Comparison of ENCODE assay signal across 8 cellular contexts in genomic region chr2:128232965-128233789, GRCh38.
DNase-seq lines count a peak whose midpoint lies in the region; ATAC-seq and TF ChIP-seq lines count a peak whose summit lies in the region.

No MANE protein-coding gene starts in this region.

- DNase-seq in DMS79 treated with DMSO at 0.1 percent for 48 hours (lab: John Stamatoyannopoulos, UW), result peak; percentile 78
- DNase-seq in RPMI8226, result peak; percentile 89
- peak; percentile 93 for DNase-seq in activated effector memory CD4-positive, alpha-beta T cell treated with anti-CD3 and anti-CD28 coated beads, Interleukin-2, amount 50 U/mL, for 16 hours
- DNase-seq in fibroblast of villous mesenchyme (ENCODE audit: low read depth), result peak; percentile 75
- peak; percentile 83 for DNase-seq in stimulated activated naive CD4-positive, alpha-beta T cell treated with Interleukin-2 at 50 U/mL for 16 hours (lab: John Stamatoyannopoulos, UW)

- H3K36me3 Mint-ChIP-seq in nephron (ENCODE audit: low read depth), result no peaks in the 10 kb centered on the region

- ATAC-seq in GM21717 (IDR thresholded peaks at IDR 0.05; ENCODE audit: unreplicated experiment), result peak; percentile 98

- no peak for TF ChIP-seq EP300 in Ishikawa (IDR thresholded peaks at IDR 0.05; ENCODE audit: borderline replicate concordance)

- peak overlapping the region; percentile 83 to 92 (median 88) for H3K4me3 Mint-ChIP-seq in nephron

- TF ChIP-seq RAD21 in Ishikawa (IDR thresholded peaks at IDR 0.05; ENCODE audit: low read depth), result peak; percentile 70

- peaks cover 28% of the 10 kb centered on the region for H3K27me3 Mint-ChIP-seq in nephron (ENCODE audit: low read depth)

- no peaks in the 10 kb centered on the region for H3K9me3 Mint-ChIP-seq in nephron

- peak; percentile 86 for TF ChIP-seq CTCF in fibroblast of villous mesenchyme (IDR thresholded peaks at IDR 0.05; ENCODE audit: insufficient read depth, low read depth, low read length)
- TF ChIP-seq CTCF in nephron (IDR thresholded peaks at IDR 0.05; ENCODE audit: unreplicated experiment in 3 of 3), result peak; percentile 88 to 92 (median 90)

- peak overlapping the region; percentile 78 for H3K4me3 ChIP-seq in fibroblast of villous mesenchyme (ENCODE audit: low read depth, low read length)

- no peak overlapping the region for H3K27ac Mint-ChIP-seq in nephron

- H3K4me1 Mint-ChIP-seq in nephron, result no peaks in the 10 kb centered on the region

TF ChIP-seq in Ishikawa, 13 proteins besides CTCF, POLR2A, EP300 and RAD21:
- TF ChIP-seq REST (IDR thresholded peaks at IDR 0.05; ENCODE audit: low read depth), result no peak
- no peak for TF ChIP-seq TAF1 (IDR thresholded peaks at IDR 0.05; ENCODE audit: low read depth)
- peak; percentile 62; the same call in 1 of the 2 replicates for TF ChIP-seq MAX (IDR thresholded peaks at IDR 0.05)
- peak; percentile 67; the same call in 1 of the 2 replicates for TF ChIP-seq ZBTB7A (IDR thresholded peaks at IDR 0.05; ENCODE audit: low read depth)
TF ChIP-seq in Ishikawa: peak in this region for 2.

Comparison
In these comparisons a context has a peak if more than half of its experiments do, and no peak if none do; other contexts are left out.
1. Peak in every context shown above with its lines: DNase-seq, ATAC-seq and H3K4me3 ChIP-seq.